ENCODE assay signal across 16 cellular contexts in the genomic region with DNA sequence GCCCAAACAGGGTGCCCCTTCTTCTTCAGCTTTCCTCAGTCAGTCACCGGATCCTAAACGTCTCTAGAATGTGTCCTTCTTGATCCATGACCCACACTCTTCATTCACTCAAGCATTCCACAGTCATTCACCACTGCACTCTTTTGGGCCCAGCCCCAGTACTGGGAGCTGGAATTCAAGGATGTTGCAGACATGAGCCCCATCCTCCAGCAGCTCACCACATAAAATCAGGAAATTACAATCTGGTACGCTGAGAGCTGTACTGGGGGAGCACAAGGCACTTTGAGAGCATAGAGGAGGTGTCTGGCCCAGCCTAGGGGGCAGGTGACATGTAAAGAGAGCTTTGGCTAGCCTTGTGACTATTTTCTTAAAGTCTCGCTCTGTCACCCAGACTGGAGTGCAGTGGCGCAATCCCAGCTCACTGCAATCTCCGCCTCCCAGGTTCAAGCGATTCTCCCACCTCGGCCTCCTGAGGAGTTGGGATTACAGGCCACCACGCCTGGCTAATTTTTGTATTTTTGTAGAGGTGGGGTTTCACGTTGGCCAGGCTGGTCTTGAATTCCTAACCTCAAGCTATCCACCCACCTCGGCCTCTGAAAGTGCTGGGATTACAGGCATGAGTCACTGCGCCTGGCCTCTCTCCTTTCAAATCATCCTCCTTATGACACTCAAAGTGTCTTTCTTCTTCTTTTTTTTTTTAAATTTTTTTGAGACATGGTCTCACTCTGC. TPM values are rescaled to one million over a fixed set of nuclear protein-coding genes. Genes with fewer than 3 reads are reported as not detected.
DNase-seq lines count a peak whose midpoint lies in the region; ATAC-seq and TF ChIP-seq lines count a peak whose summit lies in the region.
"Had no signal": no experiment of that assay in that cellular context is flagged by ENCODE, and none has a peak within 500 bp of the region (broad histone marks: within the 10 kb centered on the region; RNA-seq: fewer than 3 reads in every experiment).

No MANE protein-coding gene starts in this region.

- no peak overlapping the region for H3K27ac ChIP-seq in breast epithelium

- H3K36me3 Mint-ChIP-seq in MCF 10A (ENCODE audit: insufficient read depth, unreplicated experiment) = no peaks in the 10 kb centered on the region
- peaks cover under 1% of the 10 kb centered on the region for H3K36me3 Mint-ChIP-seq in stimulated activated effector memory CD8-positive, alpha-beta T cell treated with anti-CD3 and anti-CD28 coated beads, Interleukin-12 subunit alpha, Interleukin-12 subunit beta, amount 100 ng/mL, for 72 hours
- H3K36me3 Mint-ChIP-seq in immature natural killer cell = no peaks in the 10 kb centered on the region

- H3K9me3 ChIP-seq in breast epithelium = no peaks in the 10 kb centered on the region

- TF ChIP-seq POLR2A in breast epithelium (IDR thresholded peaks at IDR 0.05) = no peak

- POLR2A ChIA-PET in MCF 10A (lab: Yijun Ruan, JAX) = interaction anchor here (1.0 to 1.5 kb wide), 3 partner anchors 9 to 19 kb away, joined by 3 to 4 read pairs (median 3); partner anchors contain the start of gene CES4A

- no peak overlapping the region for H3K4me3 ChIP-seq in breast epithelium
- no peak overlapping the region for H3K4me3 ChIP-seq in fibroblast of villous mesenchyme (ENCODE audit: low read depth, low read length)

- BruUV-seq in MCF 10A (replicated peaks; lab: Mats Ljungman, UMichigan) = no TSS peak

- H3K4me3 Mint-ChIP-seq in MCF 10A (ENCODE audit: unreplicated experiment) (no peak overlapping the region), immature natural killer cell (no peak overlapping the region)
- no peak overlapping the region for H3K4me3 Mint-ChIP-seq in stimulated activated effector memory CD8-positive, alpha-beta T cell treated with anti-CD3 and anti-CD28 coated beads, Interleukin-12 subunit alpha, Interleukin-12 subunit beta, amount 100 ng/mL, for 72 hours
- H3K4me3 Mint-ChIP-seq: nephron had no signal

- peaks cover 7% of the 10 kb centered on the region for H3K4me1 Mint-ChIP-seq in MCF 10A (ENCODE audit: insufficient read depth, unreplicated experiment)
- H3K4me1 Mint-ChIP-seq in stimulated activated effector memory CD8-positive, alpha-beta T cell treated with anti-CD3 and anti-CD28 coated beads, Interleukin-12 subunit alpha, Interleukin-12 subunit beta, amount 100 ng/mL, for 72 hours = peaks cover 28% of the 10 kb centered on the region
- H3K4me1 Mint-ChIP-seq in immature natural killer cell = peaks cover 2 to 3% of the 10 kb centered on the region in 2 donors
- H3K4me1 Mint-ChIP-seq: nephron had no signal

- no peaks in the 10 kb centered on the region for H3K4me1 ChIP-seq in breast epithelium

- DNase-seq in MCF 10A (ENCODE audit: unreplicated experiment) (peak; percentile 52), breast epithelium (ENCODE audit: low spot score in 2 of 2) (no peak), NOMO-1 treated with DMSO at 0.1 percent for 48 hours (lab: John Stamatoyannopoulos, UW; ENCODE audit: unreplicated experiment) (peak; percentile 65), fibroblast of villous mesenchyme (ENCODE audit: low read depth) (peak; percentile 33), immature natural killer cell (no peak), NCI-H510A treated with DMSO at 0.1 percent for 48 hours (lab: John Stamatoyannopoulos, UW) (no peak)
- no peak for DNase-seq in stimulated activated effector memory CD8-positive, alpha-beta T cell treated with anti-CD3 and anti-CD28 coated beads, Interleukin-12 subunit alpha, Interleukin-12 subunit beta, amount 100 ng/mL, for 72 hours (ENCODE audit: low spot score in 2 of 2)
- DNase-seq: activated CD4-positive, alpha-beta T cell treated with anti-CD3 and anti-CD28 coated beads for 1 hour; activated T-cell treated with anti-CD3 and anti-CD28 coated beads, Interleukin-2, amount 50 U/mL, for 1 hour; amniotic stem cell; NCI-H748 treated with DMSO at 0.1 percent for 48 hours; substantia nigra; T-helper 2 cell had no signal

- intact Hi-C loops in MCF 10A (cut with micrococcal nuclease) (no loop called here), breast epithelium (cut with DNase I; ENCODE audit: low total_unique reads) (loop anchor here (5.0 kb wide), 1 partner anchor 365 kb away; no protein-coding TSS in a partner anchor)

- no peaks in the 10 kb centered on the region for H3K27me3 Mint-ChIP-seq in MCF 10A (ENCODE audit: insufficient read depth, unreplicated experiment)
- peaks cover 2 to 5% (median 3%) of the 10 kb centered on the region in 3 donors for H3K27me3 Mint-ChIP-seq in immature natural killer cell (ENCODE audit: low read depth in 3 of 3)

- H3K36me3 ChIP-seq in breast epithelium = no peaks in the 10 kb centered on the region

- CTCF ChIA-PET in MCF 10A (lab: Yijun Ruan, JAX) = interaction anchor here (0.8 to 2.4 kb wide), 5 partner anchors 11 to 52 kb away, joined by 3 to 11 read pairs (median 4); no protein-coding TSS in a partner anchor

- H3K27ac Mint-ChIP-seq in MCF 10A (ENCODE audit: low read depth, unreplicated experiment) = no peak overlapping the region
- peak overlapping the region; percentile 52 for H3K27ac Mint-ChIP-seq in stimulated activated effector memory CD8-positive, alpha-beta T cell treated with anti-CD3 and anti-CD28 coated beads, Interleukin-12 subunit alpha, Interleukin-12 subunit beta, amount 100 ng/mL, for 72 hours
- no peak overlapping the region for H3K27ac Mint-ChIP-seq in immature natural killer cell
- H3K27ac Mint-ChIP-seq: nephron had no signal

- no peaks in the 10 kb centered on the region for H3K27me3 ChIP-seq in breast epithelium

- no peak for TF ChIP-seq CTCF in MCF 10A (IDR thresholded peaks at IDR 0.05; ENCODE audit: unreplicated experiment)
- no peak for TF ChIP-seq CTCF in breast epithelium (IDR thresholded peaks at IDR 0.05)
- TF ChIP-seq CTCF in fibroblast of villous mesenchyme (IDR thresholded peaks at IDR 0.05; ENCODE audit: insufficient read depth, low read depth, low read length) = no peak

- no peak for ATAC-seq in stimulated activated effector memory CD8-positive, alpha-beta T cell treated with anti-CD3 and anti-CD28 coated beads, Interleukin-12 subunit alpha, Interleukin-12 subunit beta, amount 100 ng/mL, for 72 hours
- no peak for ATAC-seq in HG03280 (IDR thresholded peaks at IDR 0.05; ENCODE audit: unreplicated experiment)

- H3K9me3 Mint-ChIP-seq in MCF 10A (ENCODE audit: unreplicated experiment) (no peaks in the 10 kb centered on the region), immature natural killer cell (no peaks in the 10 kb centered on the region)
- H3K9me3 Mint-ChIP-seq in stimulated activated effector memory CD8-positive, alpha-beta T cell treated with anti-CD3 and anti-CD28 coated beads, Interleukin-12 subunit alpha, Interleukin-12 subunit beta, amount 100 ng/mL, for 72 hours = no peaks in the 10 kb centered on the region
- H3K9me3 Mint-ChIP-seq: nephron had no signal

RNA-seq across cellular contexts. Expression of gene CES4A, which starts 18.7 kb away (rescaled TPM):
- 5.1 and 6.6 TPM in 2 replicates for total RNA-seq in MCF 10A (2022)
- 10 to 100 TPM in 2 of 3 donors, 1 to 10 TPM in 1; 9.0 to 19.6 (median 11.1) TPM for total RNA-seq in breast epithelium
- 1.9 and 4.3 TPM in 2 replicates for total RNA-seq in fibroblast of villous mesenchyme
- 1 to 10 TPM in 1 of 3 donors, under 1 TPM in 1, not detected in 1; 0.98 to 1.6 TPM for polyA plus RNA-seq in immature natural killer cell

RNA-seq across cellular contexts. Expression of gene CBFB, which starts 21.9 kb away (rescaled TPM):
- total RNA-seq in MCF 10A (2022) (87.1 and 105 TPM in 2 replicates), breast epithelium (10 to 100 TPM; 48.5 to 69.1 (median 52.3) TPM), fibroblast of villous mesenchyme (71.8 and 91.5 TPM in 2 replicates)
- 100 to 1,000 TPM in 1 of 3 donors, 10 to 100 TPM in 2; 93.5 to 118 (median 95.2) TPM for polyA plus RNA-seq in immature natural killer cell

RNA-seq across cellular contexts. Expression of gene CES3, which starts 46.0 kb away (rescaled TPM):
- total RNA-seq in MCF 10A (2022) (0.52 and 0.65 TPM in 2 replicates), breast epithelium (1 to 10 TPM in 2 of 3 donors, under 1 TPM in 1; 0.29 to 5.9 (median 2.1) TPM), fibroblast of villous mesenchyme (0.32 TPM in 1 of 2 replicates, not detected in the other)
- not detected for polyA plus RNA-seq in immature natural killer cell
- total RNA-seq: lung microvascular endothelial cell had no signal

Comparison
In these comparisons a context has a peak if more than half of its experiments do, and no peak if none do; other contexts are left out.
1. DNase-seq: peak in MCF 10A (single experiment), NOMO-1 treated with DMSO at 0.1 percent for 48 hours (single experiment) and fibroblast of villous mesenchyme (single experiment); none in breast epithelium (0 of 2), stimulated activated effector memory CD8-positive, alpha-beta T cell treated with anti-CD3 and anti-CD28 coated beads, Interleukin-12 subunit alpha, Interleukin-12 subunit beta, amount 100 ng/mL, for 72 hours (0 of 2), immature natural killer cell (0 of 3) and NCI-H510A treated with DMSO at 0.1 percent for 48 hours (single experiment).